ENCODE assay signal across 16 cellular contexts in the genomic region with DNA sequence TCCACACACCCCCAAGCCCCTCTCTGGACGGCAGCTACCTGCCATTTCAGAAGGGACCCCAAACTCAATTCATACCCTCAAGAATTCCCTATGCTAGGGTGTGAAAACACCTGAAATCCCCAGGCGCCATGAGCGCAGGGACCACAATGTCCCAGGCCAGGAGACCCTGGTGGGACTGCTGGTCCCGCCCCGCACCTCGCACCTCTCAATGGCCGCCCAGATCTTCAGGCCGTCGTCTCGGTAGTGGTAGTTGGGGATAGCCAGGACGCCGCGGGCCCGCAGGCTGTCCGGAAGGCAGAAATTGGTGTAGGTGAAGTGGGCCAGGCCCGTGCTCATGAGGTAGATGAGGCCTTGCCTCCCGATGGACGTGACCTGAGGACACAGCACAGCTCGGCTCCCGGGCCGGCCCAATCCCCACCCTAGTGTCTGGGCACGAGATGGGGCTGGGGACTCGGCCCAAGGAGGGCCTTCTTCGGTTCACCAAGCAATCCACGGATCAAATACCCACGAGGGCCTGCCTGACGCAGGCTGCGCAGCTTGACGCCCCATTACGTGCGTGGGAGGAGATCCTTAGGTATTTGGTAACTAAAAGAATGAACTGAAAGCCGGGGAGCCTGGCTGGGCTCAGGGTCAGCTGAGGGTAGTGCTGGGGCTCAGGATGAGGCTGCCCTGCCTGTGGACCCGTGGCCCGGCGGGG. TPM values are rescaled to one million over a fixed set of nuclear protein-coding genes. Genes with fewer than 3 reads are reported as not detected.
"Had no signal": no experiment of that assay in that cellular context is flagged by ENCODE, and none has a peak within 500 bp of the region (broad histone marks: within the 10 kb centered on the region; RNA-seq: fewer than 3 reads in every experiment).

No MANE protein-coding gene starts in this region.

- H3K27ac ChIP-seq: brain microvascular endothelial cell, parathyroid adenoma, tibial nerve, vagina had no signal

- H3K36me3 Mint-ChIP-seq: activated naive CD4-positive, alpha-beta T cell treated with anti-CD3 and anti-CD28 coated beads, Interleukin-2, amount 50 U/mL, for 72 hours had no signal

- H3K4me1 ChIP-seq: parathyroid adenoma had no signal

- H3K4me3 Mint-ChIP-seq: neural crest cell had no signal

- H3K79me2 ChIP-seq: parathyroid adenoma had no signal

- H3K9me3 ChIP-seq: esophagus squamous epithelium, tibial nerve, vagina had no signal

- DNase-seq: activated effector memory CD4-positive, alpha-beta T cell treated with Interleukin-2 at 50 U/mL for 16 hours; activated T-cell treated with anti-CD3 and anti-CD28 coated beads, Interleukin-2, amount 50 U/mL, for 1 hour; amniotic stem cell; brain microvascular endothelial cell; esophagus squamous epithelium; foreskin fibroblast; glutamatergic neuron had no signal

- H3K27ac Mint-ChIP-seq: activated naive CD4-positive, alpha-beta T cell treated with anti-CD3 and anti-CD28 coated beads, Interleukin-2, amount 50 U/mL, for 72 hours had no signal

- H3K9me3 Mint-ChIP-seq: activated naive CD4-positive, alpha-beta T cell treated with anti-CD3 and anti-CD28 coated beads, Interleukin-2, amount 50 U/mL, for 72 hours; neural crest cell had no signal

- H3K9ac ChIP-seq: parathyroid adenoma had no signal

- H3K36me3 ChIP-seq: brain microvascular endothelial cell, esophagus squamous epithelium, tibial nerve, vagina had no signal

- H3K4me1 Mint-ChIP-seq: neural crest cell had no signal

RNA-seq across cellular contexts. Expression of a gene that starts 9.2 kb away (rescaled TPM):
- total RNA-seq: dermis microvascular lymphatic vessel endothelial cell; left lobe of liver; neural crest cell; subcutaneous adipose tissue; T-helper 2 cell treated with Interferon-gamma antibody and Interleukin-4, amounts not matched to agents 100 ng/mL and 5 ng/mL, for 36 hours; tibial nerve had no signal

RNA-seq across cellular contexts. Expression of a gene that starts 14.8 kb away (rescaled TPM):
- total RNA-seq: esophagus squamous epithelium, left lobe of liver, subcutaneous adipose tissue, vagina had no signal

RNA-seq across cellular contexts. Expression of a gene that starts 21.6 kb away (rescaled TPM):
- total RNA-seq: dermis microvascular lymphatic vessel endothelial cell; left lobe of liver; neural crest cell; subcutaneous adipose tissue; T-helper 2 cell treated with Interferon-gamma antibody and Interleukin-4, amounts not matched to agents 100 ng/mL and 5 ng/mL, for 36 hours; tibial nerve had no signal
